ENCODE assay signal across 8 cellular contexts in the genomic region with DNA sequence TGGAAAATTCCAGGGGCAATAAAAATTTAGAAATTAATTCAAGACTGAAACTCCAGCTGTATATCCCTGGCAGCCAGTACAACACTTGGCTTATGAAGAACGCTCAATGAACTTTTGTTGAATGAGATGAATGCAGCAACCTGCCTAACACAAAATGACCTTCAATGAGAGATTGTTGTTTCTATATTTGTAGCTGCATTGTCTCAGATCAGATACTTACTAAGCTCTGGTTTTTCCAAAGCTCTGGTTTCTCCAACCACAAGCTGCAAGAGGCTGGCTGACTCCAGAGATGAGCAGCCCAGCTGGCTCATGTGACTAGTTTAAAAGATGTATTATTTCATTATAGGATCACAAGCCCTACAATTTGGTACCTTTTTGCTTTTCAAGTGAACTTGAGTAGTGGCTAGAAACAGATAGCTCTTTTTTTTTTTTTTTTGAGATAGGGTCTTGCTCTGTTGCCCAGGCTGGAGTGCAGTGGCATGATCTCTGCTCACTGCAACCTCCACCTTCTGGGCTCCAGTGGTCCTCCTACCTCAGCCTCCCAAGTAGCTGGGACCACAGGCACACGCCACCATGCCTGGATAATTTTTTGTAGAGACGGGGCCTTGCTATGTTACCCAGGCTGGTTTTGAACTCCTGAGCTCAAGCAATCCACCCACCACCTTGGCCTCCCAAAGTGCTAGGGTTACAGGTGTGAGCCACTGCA. TPM values are rescaled to one million over a fixed set of nuclear protein-coding genes. Genes with fewer than 3 reads are reported as not detected.
DNase-seq lines count a peak whose midpoint lies in the region; ATAC-seq, FAIRE-seq and TF ChIP-seq lines count a peak whose summit lies in the region.
"Had no signal": no experiment of that assay in that cellular context is flagged by ENCODE, and none has a peak within 500 bp of the region (broad histone marks: within the 10 kb centered on the region; RNA-seq: fewer than 3 reads in every experiment).

No MANE protein-coding gene starts in this region.

- peak overlapping the region; percentile 44; the same call in 1 of the 2 replicates for H3K9ac ChIP-seq in MM.1S (ENCODE audit: low read length)
- peak overlapping the region in 1 of 2 donors; percentile 36 for H3K9ac ChIP-seq in kidney (ENCODE audit: low read length in 2 of 2)

- intact Hi-C loops in kidney (cut with DNase I), result no loop called here

- TF ChIP-seq CTCF in MM.1S (IDR thresholded peaks at IDR 0.05; ENCODE audit: low read length) (no peak), kidney (IDR thresholded peaks at IDR 0.05; ENCODE audit: borderline replicate concordance, extremely low read depth, insufficient read depth) (no peak)

- H3K36me3 ChIP-seq in MM.1S (replicated peaks; ENCODE audit: insufficient read depth, low read length) (no peaks in the 10 kb centered on the region), kidney (ENCODE audit: control insufficient read depth in 1 of 2, insufficient read depth in 2 of 2, low read length in 2 of 2) (peaks cover 0 to 8% of the 10 kb centered on the region in 2 donors)

- no peak overlapping the region for H2AFZ ChIP-seq in MM.1S (ENCODE audit: low read length)

- ATAC-seq in HG03457 (IDR thresholded peaks at IDR 0.05; ENCODE audit: unreplicated experiment), result no peak
- ATAC-seq in GM18909 (IDR thresholded peaks at IDR 0.05; ENCODE audit: poor library complexity, unreplicated experiment), result no peak

- peak; percentile 80 for DNase-seq in MM.1S
- DNase-seq in kidney, result no peak
- peak; percentile 78 for DNase-seq in superior temporal gyrus (ENCODE audit: extremely low spot score)
- no peak for DNase-seq in NCI-H748 treated with DMSO at 0.1 percent for 48 hours (lab: John Stamatoyannopoulos, UW)
- DNase-seq: NCI-H1930 had no signal

- H3K4me1 ChIP-seq in MM.1S (ENCODE audit: low read length) (peaks cover 81% of the 10 kb centered on the region), kidney (ENCODE audit: control insufficient read depth in 1 of 2, insufficient read depth in 1 of 2, low read depth in 1 of 2, low read length in 2 of 2) (peaks cover 20 to 30% of the 10 kb centered on the region in 2 donors)

- no peak for FAIRE-seq in kidney (lab: Jason Lieb, UNC)

- no peaks in the 10 kb centered on the region for H3K79me2 ChIP-seq in MM.1S (ENCODE audit: low read length)

- H3K4me2 ChIP-seq in MM.1S (ENCODE audit: low read depth, low read length), result peak overlapping the region; percentile 40

- no peak overlapping the region for H3K4me3 ChIP-seq in MM.1S (ENCODE audit: low read length)
- H3K4me3 ChIP-seq in kidney (ENCODE audit: low read length in 2 of 2), result no peak overlapping the region

- no peaks in the 10 kb centered on the region for H4K20me1 ChIP-seq in MM.1S (ENCODE audit: insufficient read depth, low read length)

- H3K9me3 ChIP-seq in MM.1S (replicated peaks; ENCODE audit: insufficient read depth, low read length) (no peaks in the 10 kb centered on the region), kidney (ENCODE audit: control insufficient read depth in 1 of 2, low read length in 2 of 2) (no peaks in the 10 kb centered on the region)

- no peaks in the 10 kb centered on the region for H3K27me3 ChIP-seq in MM.1S (replicated peaks; ENCODE audit: insufficient read depth, low read length)

- peaks cover 57% of the 10 kb centered on the region for H3F3A ChIP-seq in MM.1S (ENCODE audit: insufficient read depth, low read length)

- no peaks in the 10 kb centered on the region for H3K9me2 ChIP-seq in MM.1S (replicated peaks; ENCODE audit: insufficient read depth, low read length)

- H3K27ac ChIP-seq in MM.1S (ENCODE audit: low read length) (peak overlapping the region; percentile 97), angular gyrus (ENCODE audit: low read depth, low read length) (peak overlapping the region; percentile 50), kidney (ENCODE audit: low read depth in 2 of 2, low read length in 2 of 2) (peak overlapping the region; percentile 62 to 77)

RNA-seq across cellular contexts. Expression of a gene that starts 57.4 kb away (rescaled TPM):
- 24.7 TPM for total RNA-seq in kidney
- polyA plus RNA-seq in kidney (ENCODE audit: insufficient read depth, low read depth, low replicate concordance), result 25.7 TPM

Comparison
In these comparisons a context has a peak if more than half of its experiments do, and no peak if none do; other contexts are left out.
1. DNase-seq: peak in MM.1S (single experiment) and superior temporal gyrus (single experiment); none in kidney (single experiment) and NCI-H748 treated with DMSO at 0.1 percent for 48 hours (single experiment).
2. Peak in every context shown above with its lines, with median percentiles within 50 percentile points of each other: H3K27ac ChIP-seq.